Comparison of ENCODE assay signal across 1 cellular context in genomic region chr18:55589625-55590291, GRCh38.
TF ChIP-seq lines count a peak whose summit lies in the region.

No MANE protein-coding gene starts in this region.

TF ChIP-seq in SK-N-SH, 30 proteins besides CTCF, POLR2A, EP300 and RAD21 (continued from another document):
- TF ChIP-seq ZBTB33 (IDR thresholded peaks at IDR 0.05; ENCODE audit: borderline replicate concordance, low read depth) = no peak
- TF ChIP-seq MXI1 (IDR thresholded peaks at IDR 0.05; ENCODE audit: low read depth, low read length) = peak; percentile 53; the same call in 1 of the 2 replicates
- TF ChIP-seq TCF12 (IDR thresholded peaks at IDR 0.05) = 0 out of 2 replicates have a peak, but pooled peaks have one; percentile 37
- no peak for TF ChIP-seq IRF3 (IDR thresholded peaks at IDR 0.05; ENCODE audit: low read depth, low read length)
- no peak for TF ChIP-seq RXRA (IDR thresholded peaks at IDR 0.05; ENCODE audit: borderline replicate concordance, low read depth)
- peak; percentile 54 for TF ChIP-seq REST (IDR thresholded peaks at IDR 0.05; ENCODE audit: low read depth, low read length)
- TF ChIP-seq ELF1 (IDR thresholded peaks at IDR 0.05) = peak; percentile 52; the same call in 1 of the 2 replicates
- TF ChIP-seq TAF1 (IDR thresholded peaks at IDR 0.05; ENCODE audit: borderline replicate concordance, low read depth, low read length) = peak; percentile 99
